19 cellular contexts compared by ENCODE assay signal in the genomic region with DNA sequence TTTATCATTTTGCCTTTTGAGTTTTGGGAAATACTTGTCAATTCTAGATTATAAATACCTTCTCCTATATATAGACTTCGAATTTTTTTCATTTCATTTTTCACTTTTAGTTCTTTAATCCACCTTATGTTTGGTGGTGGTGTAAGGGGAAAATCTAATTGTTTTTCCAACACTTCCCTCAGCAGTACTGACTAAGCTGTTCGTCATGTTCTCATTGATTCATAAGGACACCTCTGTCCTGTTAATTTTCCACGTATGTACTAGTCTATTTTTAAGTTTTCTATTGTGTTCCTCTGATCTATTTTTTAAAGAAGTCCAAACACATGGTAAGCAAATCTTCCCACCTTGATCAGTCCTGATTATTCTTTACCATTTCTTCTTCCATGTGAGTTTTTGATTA.
DNase-seq lines count a peak whose midpoint lies in the region; ATAC-seq and TF ChIP-seq lines count a peak whose summit lies in the region.
"Had no signal": no experiment of that assay in that cellular context is flagged by ENCODE, and none has a peak within 500 bp of the region (broad histone marks: within the 10 kb centered on the region; RNA-seq: fewer than 3 reads in every experiment).

No MANE protein-coding gene starts in this region.

- no peaks in the 10 kb centered on the region for H3K36me3 ChIP-seq in left lung
- H3K36me3 ChIP-seq: MG63 had no signal

- CTCF ChIA-PET in activated CD4-positive, alpha-beta T cell treated with anti-CD3 and anti-CD28 coated beads for 36 hours (lab: Charles Lee), result interaction anchor here (0.5 to 1.0 kb wide), 2 partner anchors 46 to 93 kb away, joined by 3 to 4 read pairs; no protein-coding TSS in a partner anchor

- intact Hi-C loops in activated CD4-positive, alpha-beta T cell treated with anti-CD3 and anti-CD28 coated beads for 36 hours (cut with DNase I, micrococcal nuclease), result loop anchor here in 1 of 2 experiments (1.0 to 10.0 kb wide), 2 partner anchors 15 to 1071 kb away; no protein-coding TSS in a partner anchor
- intact Hi-C loops in left lung (cut with DNase I), result no loop called here

- H3K9me3 Mint-ChIP-seq in activated CD4-positive, alpha-beta T cell treated with anti-CD3 and anti-CD28 coated beads for 36 hours (ENCODE audit: low read depth), result peaks cover 15% of the 10 kb centered on the region
- no peaks in the 10 kb centered on the region for H3K9me3 Mint-ChIP-seq in activated naive CD8-positive, alpha-beta T cell (ENCODE audit: low read depth)
- H3K9me3 Mint-ChIP-seq in activated naive CD8-positive, alpha-beta T cell treated with anti-CD3 and anti-CD28 coated beads for 36 hours, result peaks cover 6% of the 10 kb centered on the region
- no peaks in the 10 kb centered on the region for H3K9me3 Mint-ChIP-seq in stimulated activated memory B cell treated with anti-CD40 and anti-IgM and Interleukin-4, amounts not matched to agents 10 μg/mL and 1 μg/mL and 100 μg/mL, for 72 hours

- no peak overlapping the region for H3K4me3 ChIP-seq in left lung
- H3K4me3 ChIP-seq: MG63, PC-9 had no signal

- no peak for DNase-seq in activated CD4-positive, alpha-beta T cell treated with anti-CD3 and anti-CD28 coated beads for 36 hours
- DNase-seq in activated CD4-positive, alpha-beta T cell treated with anti-CD3 and anti-CD28 coated beads for 4 hours, result no peak
- no peak for DNase-seq in activated naive CD8-positive, alpha-beta T cell treated with anti-CD3 and anti-CD28 coated beads for 36 hours
- peak; percentile 61 for DNase-seq in dermis blood vessel endothelial cell
- no peak for DNase-seq in amniotic stem cell (lab: John Stamatoyannopoulos, UW)
- no peak for DNase-seq in left lung
- DNase-seq: COR-L47, HCEC 1CT, MG63, NCI-H1048, NCI-H1436, NCI-H1930, NCI-H526, PC-9 had no signal

- no peak overlapping the region for H3K4me3 Mint-ChIP-seq in activated CD4-positive, alpha-beta T cell treated with anti-CD3 and anti-CD28 coated beads for 36 hours
- H3K4me3 Mint-ChIP-seq in activated naive CD8-positive, alpha-beta T cell, result no peak overlapping the region
- H3K4me3 Mint-ChIP-seq in activated naive CD8-positive, alpha-beta T cell treated with anti-CD3 and anti-CD28 coated beads for 36 hours, result no peak overlapping the region
- no peak overlapping the region for H3K4me3 Mint-ChIP-seq in stimulated activated memory B cell treated with anti-CD40 and anti-IgM and Interleukin-4, amounts not matched to agents 10 μg/mL and 1 μg/mL and 100 μg/mL, for 72 hours

- no peak for ATAC-seq in activated CD4-positive, alpha-beta T cell treated with anti-CD3 and anti-CD28 coated beads for 36 hours
- ATAC-seq in stimulated activated memory B cell treated with anti-CD40 and anti-IgM and Interleukin-4, amounts not matched to agents 10 μg/mL and 1 μg/mL and 100 μg/mL, for 72 hours, result no peak
- no peak for ATAC-seq in left lung

- no peaks in the 10 kb centered on the region for H3K9me3 ChIP-seq in left lung

- H3K27me3 ChIP-seq in left lung, result no peaks in the 10 kb centered on the region
- H3K27me3 ChIP-seq: MG63 had no signal

- POLR2A ChIA-PET in activated CD4-positive, alpha-beta T cell treated with anti-CD3 and anti-CD28 coated beads for 36 hours (lab: Charles Lee), result interaction anchor here (1.0 to 1.2 kb wide), 3 partner anchors 91 to 152 kb away, joined by 3 to 4 read pairs (median 3); no protein-coding TSS in a partner anchor

- peaks cover 2 to 25% of the 10 kb centered on the region in 2 donors for H3K4me1 ChIP-seq in left lung

- no peaks in the 10 kb centered on the region for H3K27me3 Mint-ChIP-seq in activated CD4-positive, alpha-beta T cell treated with anti-CD3 and anti-CD28 coated beads for 36 hours
- H3K27me3 Mint-ChIP-seq in activated naive CD8-positive, alpha-beta T cell, result no peaks in the 10 kb centered on the region
- H3K27me3 Mint-ChIP-seq in activated naive CD8-positive, alpha-beta T cell treated with anti-CD3 and anti-CD28 coated beads for 36 hours, result peaks cover 32% of the 10 kb centered on the region
- H3K27me3 Mint-ChIP-seq in stimulated activated memory B cell treated with anti-CD40 and anti-IgM and Interleukin-4, amounts not matched to agents 10 μg/mL and 1 μg/mL and 100 μg/mL, for 72 hours, result no peaks in the 10 kb centered on the region

- H3K27ac Mint-ChIP-seq in activated CD4-positive, alpha-beta T cell treated with anti-CD3 and anti-CD28 coated beads for 36 hours, result peak overlapping the region; percentile 66
- peak overlapping the region; percentile 51 for H3K27ac Mint-ChIP-seq in activated naive CD8-positive, alpha-beta T cell
- H3K27ac Mint-ChIP-seq in activated naive CD8-positive, alpha-beta T cell treated with anti-CD3 and anti-CD28 coated beads for 36 hours, result no peak overlapping the region
- H3K27ac Mint-ChIP-seq in stimulated activated memory B cell treated with anti-CD40 and anti-IgM and Interleukin-4, amounts not matched to agents 10 μg/mL and 1 μg/mL and 100 μg/mL, for 72 hours, result peak overlapping the region; percentile 50

- peaks cover 72% of the 10 kb centered on the region for H3K4me1 Mint-ChIP-seq in activated CD4-positive, alpha-beta T cell treated with anti-CD3 and anti-CD28 coated beads for 36 hours
- H3K4me1 Mint-ChIP-seq in activated naive CD8-positive, alpha-beta T cell (ENCODE audit: low read depth), result peaks cover 32% of the 10 kb centered on the region
- peaks cover 14% of the 10 kb centered on the region for H3K4me1 Mint-ChIP-seq in activated naive CD8-positive, alpha-beta T cell treated with anti-CD3 and anti-CD28 coated beads for 36 hours
- peaks cover 29% of the 10 kb centered on the region for H3K4me1 Mint-ChIP-seq in stimulated activated memory B cell treated with anti-CD40 and anti-IgM and Interleukin-4, amounts not matched to agents 10 μg/mL and 1 μg/mL and 100 μg/mL, for 72 hours

- no peak overlapping the region for H3K27ac ChIP-seq in left lung
- H3K27ac ChIP-seq: 22Rv1, HL-60, PC-9, RWPE1 had no signal

- H3K36me3 Mint-ChIP-seq in activated CD4-positive, alpha-beta T cell treated with anti-CD3 and anti-CD28 coated beads for 36 hours (ENCODE audit: low read depth), result peaks cover 5% of the 10 kb centered on the region
- no peaks in the 10 kb centered on the region for H3K36me3 Mint-ChIP-seq in activated naive CD8-positive, alpha-beta T cell
- peaks cover 2% of the 10 kb centered on the region for H3K36me3 Mint-ChIP-seq in activated naive CD8-positive, alpha-beta T cell treated with anti-CD3 and anti-CD28 coated beads for 36 hours
- H3K36me3 Mint-ChIP-seq in stimulated activated memory B cell treated with anti-CD40 and anti-IgM and Interleukin-4, amounts not matched to agents 10 μg/mL and 1 μg/mL and 100 μg/mL, for 72 hours, result no peaks in the 10 kb centered on the region

- no peak for TF ChIP-seq CTCF in left lung (IDR thresholded peaks at IDR 0.05)
